8 cellular contexts compared by ENCODE assay signal in the genomic region with DNA sequence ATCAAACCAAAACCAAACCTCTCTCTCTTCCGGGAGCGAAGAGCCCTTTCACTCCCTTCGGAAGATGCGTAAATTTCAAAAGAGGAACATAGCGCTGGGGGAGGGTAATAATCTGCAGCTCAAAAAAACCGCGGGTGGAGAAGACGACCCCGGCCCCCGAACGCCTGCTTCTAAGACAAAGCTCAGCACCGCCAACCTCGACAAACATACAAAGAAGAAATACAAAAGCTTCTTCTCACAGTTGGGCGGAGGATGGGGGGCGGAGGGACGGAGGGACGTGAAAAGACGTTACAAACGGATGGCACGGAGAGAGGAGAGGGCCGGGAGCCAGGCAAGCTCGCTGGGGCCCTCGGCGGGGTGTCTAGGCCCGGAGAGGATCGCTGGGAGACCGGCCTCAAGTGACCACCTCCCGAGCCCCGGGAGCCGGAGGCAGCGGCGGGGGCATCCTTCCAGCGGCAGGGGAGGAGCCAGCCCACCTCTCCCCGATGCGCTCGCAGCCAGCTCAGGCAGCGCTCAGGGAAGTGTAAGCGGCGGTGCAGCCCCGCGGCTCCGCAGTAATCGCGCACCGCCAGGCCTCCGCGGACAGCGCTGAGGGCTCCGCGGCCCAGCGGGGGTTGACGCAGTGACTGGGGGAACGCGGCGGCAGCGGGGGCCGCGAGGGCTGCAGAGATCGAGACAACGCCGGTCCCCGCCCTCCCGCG. TPM values are rescaled to one million over a fixed set of nuclear protein-coding genes. Genes with fewer than 3 reads are reported as not detected.
DNase-seq lines count a peak whose midpoint lies in the region; ATAC-seq and TF ChIP-seq lines count a peak whose summit lies in the region.

No MANE protein-coding gene starts in this region.

- H3K36me3 ChIP-seq in HUES6 (ENCODE audit: control insufficient read depth, insufficient read depth, low read length) = peaks cover 4% of the 10 kb centered on the region; the same call in 1 of the 2 replicates
- no peaks in the 10 kb centered on the region for H3K36me3 ChIP-seq in hepatocyte (replicated peaks; ENCODE audit: insufficient read depth, low read depth)
- no peaks in the 10 kb centered on the region for H3K36me3 ChIP-seq in rectal smooth muscle tissue (ENCODE audit: control insufficient read depth, insufficient read depth, low read length)

- no peaks in the 10 kb centered on the region for H3K27me3 ChIP-seq in HUES6 (ENCODE audit: control insufficient read depth, insufficient read depth, low read length)
- no peaks in the 10 kb centered on the region for H3K27me3 ChIP-seq in hepatocyte
- no peaks in the 10 kb centered on the region for H3K27me3 ChIP-seq in rectal smooth muscle tissue (ENCODE audit: control insufficient read depth, insufficient read depth, low read length)

- peak overlapping the region; percentile 84 for H2AFZ ChIP-seq in hepatocyte

- H3K9me3 ChIP-seq in HUES6 (ENCODE audit: control insufficient read depth, insufficient read depth, low read depth, low read length) = no peaks in the 10 kb centered on the region
- no peaks in the 10 kb centered on the region for H3K9me3 ChIP-seq in hepatocyte (ENCODE audit: low read depth)

- peaks cover 14% of the 10 kb centered on the region; the same call in 1 of the 2 replicates for H3K4me1 ChIP-seq in HUES6 (ENCODE audit: control insufficient read depth, insufficient read depth, low read length)
- peaks cover 10% of the 10 kb centered on the region for H3K4me1 ChIP-seq in hepatocyte (ENCODE audit: insufficient read depth)
- H3K4me1 ChIP-seq in rectal smooth muscle tissue (ENCODE audit: control insufficient read depth, insufficient read depth, low read length) = peaks cover 5% of the 10 kb centered on the region

- no peak for TF ChIP-seq CTCF in hepatocyte (IDR thresholded peaks at IDR 0.05; ENCODE audit: poor library complexity)

- peak overlapping the region; percentile 84 for H3K4me2 ChIP-seq in hepatocyte

- H3K27ac ChIP-seq in HUES6 (ENCODE audit: low read depth, low read length) (peak overlapping the region; percentile 92), angular gyrus (ENCODE audit: low read depth, low read length) (peak overlapping the region; percentile 80), hepatocyte (peak overlapping the region; percentile 96), rectal smooth muscle tissue (ENCODE audit: low read depth, low read length) (peak overlapping the region; percentile 90)

- H3K9ac ChIP-seq in HUES6 (ENCODE audit: low read length) = peak overlapping the region; percentile 95
- H3K9ac ChIP-seq in rectal smooth muscle tissue (ENCODE audit: low read length) = peak overlapping the region; percentile 70

- ATAC-seq in GM21515 (IDR thresholded peaks at IDR 0.05; ENCODE audit: unreplicated experiment) (peak; percentile 25), SK-N-SH treated with all-trans-retinoic acid at 6 μM for 48 hours (peak; percentile 62)

- 2% methylated on average over 35 of the region's 64 CpGs for WGBS in hepatocyte (ENCODE audit: low lambda C conversion rate, missing lambda C conversion rate)

- H3K4me3 ChIP-seq in HUES6 (ENCODE audit: low read depth, low read length) (peak overlapping the region; percentile 97), hepatocyte (peak overlapping the region; percentile 97), rectal smooth muscle tissue (ENCODE audit: low read length) (peak overlapping the region; percentile 85)

- peaks cover 50% of the 10 kb centered on the region for H3K79me2 ChIP-seq in hepatocyte

- peak; percentile 15 for DNase-seq in DMS53 treated with DMSO at 0.1 percent for 48 hours (lab: John Stamatoyannopoulos, UW; ENCODE audit: unreplicated experiment)
- DNase-seq in hepatocyte (ENCODE audit: low spot score) = peak; percentile 67
- no peak for DNase-seq in OCI-M2 (lab: John Stamatoyannopoulos, UW; ENCODE audit: unreplicated experiment)

- peaks cover 47% of the 10 kb centered on the region for H4K20me1 ChIP-seq in hepatocyte (ENCODE audit: insufficient read depth, poor library complexity, severe bottlenecking)

- H3K9me2 ChIP-seq in hepatocyte (replicated peaks; ENCODE audit: insufficient read depth) = no peaks in the 10 kb centered on the region

TF ChIP-seq in SK-N-SH treated with all-trans-retinoic acid at 6 μM for 48 hours, 23 proteins besides CTCF, POLR2A, EP300 and RAD21:
- TF ChIP-seq TOX (CRISPR knock-in tag; IDR thresholded peaks at IDR 0.05; ENCODE audit: borderline replicate concordance) = no peak
- TF ChIP-seq PPARA (CRISPR knock-in tag; IDR thresholded peaks at IDR 0.05; ENCODE audit: borderline replicate concordance) = no peak
- TF ChIP-seq GLIS3 (CRISPR knock-in tag; IDR thresholded peaks at IDR 0.05) = peak; percentile 51; the same call in 1 of the 2 replicates
- no peak for TF ChIP-seq CSDC2 (CRISPR knock-in tag; IDR thresholded peaks at IDR 0.05)

RNA-seq across cellular contexts. Expression of gene MKRN1, which starts 0.8 kb away (rescaled TPM):
- 65.9 and 71.5 TPM in 2 replicates for total RNA-seq in hepatocyte
- 57.4 and 63.7 TPM in 2 replicates for polyA plus RNA-seq in hepatocyte
